In the genomic region with DNA sequence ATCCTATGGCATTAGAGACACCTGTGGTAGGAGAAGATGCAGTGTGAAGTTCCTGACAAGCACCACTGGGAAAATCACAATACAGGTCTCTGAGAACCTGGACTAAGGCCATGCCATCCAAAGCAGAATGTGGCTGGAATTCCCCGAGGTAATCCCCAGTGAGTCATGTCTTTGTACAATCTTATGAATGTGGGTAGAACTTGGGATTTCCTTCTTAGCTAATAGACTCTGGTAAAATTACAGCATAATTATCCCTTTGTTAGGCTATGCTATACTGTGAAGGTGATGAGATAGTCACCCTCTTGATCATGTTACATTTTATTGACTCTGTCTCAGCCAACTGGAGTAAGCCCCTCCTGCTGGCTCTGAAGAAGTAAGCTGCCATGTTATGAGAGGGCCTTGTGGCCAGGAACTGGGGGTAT, we compare ENCODE assay signal across 11 cellular contexts.
DNase-seq lines count a peak whose midpoint lies in the region; ATAC-seq, FAIRE-seq and TF ChIP-seq lines count a peak whose summit lies in the region.
"Had no signal": no experiment of that assay in that cellular context is flagged by ENCODE, and none has a peak within 500 bp of the region (broad histone marks: within the 10 kb centered on the region; RNA-seq: fewer than 3 reads in every experiment).

No MANE protein-coding gene starts in this region.

- no peak overlapping the region for H4K8ac ChIP-seq in neuronal stem cell (ENCODE audit: low read depth, low read length)

- WGBS in neuronal stem cell (ENCODE audit: extremely low coverage in 2 of 2, insufficient read length in 2 of 2, insufficient replicate concordance in 1 of 2), 2 donors, result no CpG with 5 or more reads among the region's 1 CpG
- 80 to 95% (median 93%) methylated on average over 1 of the region's 1 CpG for WGBS in heart left ventricle, 4 donors

- H3K27me3 ChIP-seq in neuronal stem cell (ENCODE audit: control insufficient read depth in 3 of 3, insufficient read depth in 3 of 3, low read depth in 1 of 3, low read length in 3 of 3), result no peaks in the 10 kb centered on the region
- H3K27me3 ChIP-seq in heart left ventricle, result no peaks in the 10 kb centered on the region
- H3K27me3 ChIP-seq: neutrophil had no signal

- no peak overlapping the region for H2BK15ac ChIP-seq in neuronal stem cell (ENCODE audit: low read length)

- H3K4me3 ChIP-seq in foreskin fibroblast (ENCODE audit: low read depth in 1 of 2, low read length in 2 of 2) (no peak overlapping the region), neuronal stem cell (ENCODE audit: low read length in 2 of 2) (no peak overlapping the region), heart left ventricle (no peak overlapping the region)

- no peak overlapping the region for H3K14ac ChIP-seq in neuronal stem cell (ENCODE audit: low read length)

- no peak overlapping the region for H4K91ac ChIP-seq in neuronal stem cell (ENCODE audit: low read depth, low read length, poor library complexity)

- H3K9ac ChIP-seq in neuronal stem cell (ENCODE audit: low read depth, low read length, poor library complexity), result no peak overlapping the region

- H3K4me2 ChIP-seq in neuronal stem cell (ENCODE audit: insufficient read depth, low read length, poor library complexity, severe bottlenecking), result no peak overlapping the region

- TF ChIP-seq POLR2A in GM12892 (IDR thresholded peaks at IDR 0.05; ENCODE audit: low read depth, low read length) (no peak), heart left ventricle (IDR thresholded peaks at IDR 0.05) (no peak)

- intact Hi-C loops in heart left ventricle (cut with DNase I), result no loop called here

- H3K4me1 ChIP-seq in neuronal stem cell (ENCODE audit: control insufficient read depth in 2 of 2, insufficient read depth in 1 of 2, low read depth in 1 of 2, low read length in 2 of 2) (peaks cover 0 to 2% of the 10 kb centered on the region in 2 donors), heart left ventricle (no peaks in the 10 kb centered on the region)

- H3K4ac ChIP-seq in neuronal stem cell (ENCODE audit: low read length), result no peak overlapping the region

- no peak overlapping the region for H3K23ac ChIP-seq in neuronal stem cell (ENCODE audit: low read depth, low read length, poor library complexity)

- no peaks in the 10 kb centered on the region for H3K36me3 ChIP-seq in neuronal stem cell (replicated peaks in 1 of 2; ENCODE audit: control insufficient read depth in 2 of 2, insufficient read depth in 2 of 2, low read length in 2 of 2)
- no peaks in the 10 kb centered on the region for H3K36me3 ChIP-seq in heart left ventricle
- H3K36me3 ChIP-seq: neutrophil had no signal

- peaks cover 0 to 2% of the 10 kb centered on the region in 2 donors for H3K9me3 ChIP-seq in neuronal stem cell (replicated peaks in 1 of 2; ENCODE audit: control insufficient read depth in 2 of 2, insufficient read depth in 1 of 2, low read depth in 1 of 2, low read length in 2 of 2)
- no peaks in the 10 kb centered on the region for H3K9me3 ChIP-seq in heart left ventricle
- H3K9me3 ChIP-seq: neutrophil had no signal

- no peak overlapping the region for H2AFZ ChIP-seq in neuronal stem cell (ENCODE audit: low read length)

- no peak overlapping the region for H3K18ac ChIP-seq in neuronal stem cell (ENCODE audit: low read length)

- no peak overlapping the region for H3K27ac ChIP-seq in neuronal stem cell (replicated peaks; ENCODE audit: low read length)
- no peak overlapping the region for H3K27ac ChIP-seq in heart left ventricle
- H3K27ac ChIP-seq: neutrophil had no signal

- H2BK120ac ChIP-seq in neuronal stem cell (ENCODE audit: low read depth, low read length), result no peak overlapping the region

- peak; percentile 71 for ATAC-seq in GM21717 (IDR thresholded peaks at IDR 0.05; ENCODE audit: unreplicated experiment)
- no peak for ATAC-seq in heart left ventricle

- no peak overlapping the region for H2BK12ac ChIP-seq in neuronal stem cell (ENCODE audit: low read length)

- no peak for DNase-seq in GM12892 (ENCODE audit: insufficient read length)
- peak; percentile 90 for DNase-seq in M059J (ENCODE audit: low read depth)
- DNase-seq in foreskin fibroblast, result peak; percentile 20 to 58
- DNase-seq in cerebellar nuclear complex (lab: John Stamatoyannopoulos, UW), result no peak
- DNase-seq in neuronal stem cell (ENCODE audit: low spot score), result no peak
- DNase-seq in heart left ventricle, result no peak
- no peak for DNase-seq in GM19238 (ENCODE audit: insufficient read length, low spot score)
- DNase-seq: erythroblast, MV-4-11 had no signal

- FAIRE-seq in GM12892 (lab: Jason Lieb, UNC), result peak; percentile 30

- TF ChIP-seq CTCF in foreskin fibroblast (IDR thresholded peaks at IDR 0.05; ENCODE audit: low read depth, low read length) (no peak), heart left ventricle (IDR thresholded peaks at IDR 0.05) (no peak)

- H3K79me1 ChIP-seq in neuronal stem cell (ENCODE audit: low read depth, low read length), result no peaks in the 10 kb centered on the region

- H2BK5ac ChIP-seq in neuronal stem cell (ENCODE audit: low read length), result no peak overlapping the region

- H2AK5ac ChIP-seq in neuronal stem cell (ENCODE audit: low read depth, low read length), result no peak overlapping the region

Comparison
In these comparisons a context has a peak if more than half of its experiments do, and no peak if none do; other contexts are left out.
1. DNase-seq: peak in M059J (single experiment) and foreskin fibroblast (2 of 2); none in GM12892 (single experiment), cerebellar nuclear complex (0 of 2), neuronal stem cell (single experiment), heart left ventricle (0 of 5) and GM19238 (single experiment).